In genomic region chr1:155934933-155935590, GRCh38 we compare ENCODE assay signal across 9 cellular contexts. TPM values are rescaled to one million over a fixed set of nuclear protein-coding genes. Genes with fewer than 3 reads are reported as not detected.
A peak's percentile ranks its signal among the peaks of the same experiment; 100 is the strongest.
DNase-seq lines count a peak whose midpoint lies in the region; ATAC-seq and TF ChIP-seq lines count a peak whose summit lies in the region.
"Had no signal": no experiment of that assay in that cellular context is flagged by ENCODE, and none has a peak within 500 bp of the region (broad histone marks: within the 10 kb centered on the region; RNA-seq: fewer than 3 reads in every experiment).

No MANE protein-coding gene starts in this region.

- ATAC-seq in SK-N-SH treated with all-trans-retinoic acid at 6 μM for 48 hours = 0 out of 3 replicates have a peak, but pooled peaks have one; percentile 1
- no peak for ATAC-seq in HG03108 (IDR thresholded peaks at IDR 0.05; ENCODE audit: unreplicated experiment)
- ATAC-seq in HG02798 (IDR thresholded peaks at IDR 0.05; ENCODE audit: poor library complexity, unreplicated experiment) = no peak

- no peaks in the 10 kb centered on the region for H3K27me3 Mint-ChIP-seq in T-helper 1 cell treated with Interleukin-12 subunit alpha and Interleukin-12 subunit beta and Interleukin-4 antibody, amounts not matched to agents 30 μg/mL and 1 μg/mL, for 36 hours (ENCODE audit: low read depth)
- H3K27me3 Mint-ChIP-seq: activated naive CD8-positive, alpha-beta T cell treated with anti-CD3 and anti-CD28 coated beads, Interleukin-2, amount 10 ng/mL, durations not matched to agents 7 days and 5 days had no signal

- no peak for TF ChIP-seq EP300 in tibial nerve (IDR thresholded peaks at IDR 0.05)

- peaks cover 0 to 28% (median 0%) of the 10 kb centered on the region in 3 donors for H3K36me3 ChIP-seq in tibial nerve

- H3K4me1 Mint-ChIP-seq in T-helper 1 cell treated with Interleukin-12 subunit alpha and Interleukin-12 subunit beta and Interleukin-4 antibody, amounts not matched to agents 30 μg/mL and 1 μg/mL, for 36 hours (ENCODE audit: low read depth) = peaks cover 29% of the 10 kb centered on the region

- H3K4me3 Mint-ChIP-seq in T-helper 1 cell treated with Interleukin-12 subunit alpha and Interleukin-12 subunit beta and Interleukin-4 antibody, amounts not matched to agents 30 μg/mL and 1 μg/mL, for 36 hours = peak overlapping the region; percentile 51
- H3K4me3 Mint-ChIP-seq: activated naive CD8-positive, alpha-beta T cell treated with anti-CD3 and anti-CD28 coated beads, Interleukin-2, amount 10 ng/mL, durations not matched to agents 7 days and 5 days had no signal

- DNase-seq in T-helper 1 cell (no peak), tibial nerve (ENCODE audit: low spot score in 2 of 2) (no peak)
- no peak for DNase-seq in activated naive CD4-positive, alpha-beta T cell treated with anti-CD3 and anti-CD28 coated beads, Interleukin-2, amount 50 U/mL, for 16 hours

- H3K4me3 ChIP-seq in iPS-18c (ENCODE audit: insufficient read depth, low read depth, low read length) (peak overlapping the region; percentile 95), tibial nerve (peak overlapping the region; percentile 59 to 97 (median 90))

- WGBS in tibial nerve, 2 donors = 83 to 89% methylated on average over 24 of the region's 24 CpGs

- no peaks in the 10 kb centered on the region for H3K9me3 Mint-ChIP-seq in T-helper 1 cell treated with Interleukin-12 subunit alpha and Interleukin-12 subunit beta and Interleukin-4 antibody, amounts not matched to agents 30 μg/mL and 1 μg/mL, for 36 hours
- H3K9me3 Mint-ChIP-seq: activated naive CD8-positive, alpha-beta T cell treated with anti-CD3 and anti-CD28 coated beads, Interleukin-2, amount 10 ng/mL, durations not matched to agents 7 days and 5 days had no signal

- H3K27ac Mint-ChIP-seq in T-helper 1 cell treated with Interleukin-12 subunit alpha and Interleukin-12 subunit beta and Interleukin-4 antibody, amounts not matched to agents 30 μg/mL and 1 μg/mL, for 36 hours = no peak overlapping the region
- H3K27ac Mint-ChIP-seq: activated naive CD8-positive, alpha-beta T cell treated with anti-CD3 and anti-CD28 coated beads, Interleukin-2, amount 10 ng/mL, durations not matched to agents 7 days and 5 days had no signal

- H3K4me1 ChIP-seq in tibial nerve = peaks cover 6 to 53% (median 45%) of the 10 kb centered on the region in 4 donors

- no peak for TF ChIP-seq POLR2A in tibial nerve (IDR thresholded peaks at IDR 0.05)

- H3K27ac ChIP-seq in tibial nerve = peak overlapping the region; percentile 90 to 98 (median 94)

- no peak for TF ChIP-seq CTCF in tibial nerve (IDR thresholded peaks at IDR 0.05)

- peaks cover 14% of the 10 kb centered on the region for H3K36me3 Mint-ChIP-seq in T-helper 1 cell treated with Interleukin-12 subunit alpha and Interleukin-12 subunit beta and Interleukin-4 antibody, amounts not matched to agents 30 μg/mL and 1 μg/mL, for 36 hours (ENCODE audit: low read depth)

- H3K27me3 ChIP-seq in tibial nerve = no peaks in the 10 kb centered on the region

- H3K9me3 ChIP-seq in iPS-18c (ENCODE audit: control insufficient read depth, insufficient read depth, low read length) (no peaks in the 10 kb centered on the region), tibial nerve (no peaks in the 10 kb centered on the region)

TF ChIP-seq in SK-N-SH treated with all-trans-retinoic acid at 6 μM for 48 hours, 23 proteins besides CTCF, POLR2A, EP300 and RAD21:
- TF ChIP-seq ISL1 (CRISPR knock-in tag; IDR thresholded peaks at IDR 0.05) = no peak
- TF ChIP-seq CSRNP3 (CRISPR knock-in tag; IDR thresholded peaks at IDR 0.05) = no peak
- no peak for TF ChIP-seq ESRRG (CRISPR knock-in tag; IDR thresholded peaks at IDR 0.05)
- TF ChIP-seq ZNF8 (CRISPR knock-in tag; IDR thresholded peaks at IDR 0.05) = no peak
- no peak for TF ChIP-seq GLIS3 (CRISPR knock-in tag; IDR thresholded peaks at IDR 0.05)
- TF ChIP-seq RARB (CRISPR knock-in tag; IDR thresholded peaks at IDR 0.05) = no peak
- TF ChIP-seq CREB5 (CRISPR knock-in tag; IDR thresholded peaks at IDR 0.05; ENCODE audit: low read depth) = no peak
- no peak for TF ChIP-seq TOX (CRISPR knock-in tag; IDR thresholded peaks at IDR 0.05; ENCODE audit: borderline replicate concordance)
- no peak for TF ChIP-seq CSDC2 (CRISPR knock-in tag; IDR thresholded peaks at IDR 0.05)
- no peak for TF ChIP-seq ZFP3 (CRISPR knock-in tag; IDR thresholded peaks at IDR 0.05)
- TF ChIP-seq OSR1 (CRISPR knock-in tag; IDR thresholded peaks at IDR 0.05) = no peak
- no peak for TF ChIP-seq PATZ1 (CRISPR knock-in tag; IDR thresholded peaks at IDR 0.05; ENCODE audit: borderline replicate concordance)
- no peak for TF ChIP-seq ARNTL (CRISPR knock-in tag; IDR thresholded peaks at IDR 0.05; ENCODE audit: borderline replicate concordance, low read depth)
- TF ChIP-seq TSHZ2 (CRISPR knock-in tag; IDR thresholded peaks at IDR 0.05) = no peak
- TF ChIP-seq ZNF70 (CRISPR knock-in tag; IDR thresholded peaks at IDR 0.05) = no peak
- no peak for TF ChIP-seq ZFP30 (CRISPR knock-in tag; IDR thresholded peaks at IDR 0.05)
- TF ChIP-seq ZC3H10 (CRISPR knock-in tag; IDR thresholded peaks at IDR 0.05) = no peak
- no peak for TF ChIP-seq BACH2 (CRISPR knock-in tag; IDR thresholded peaks at IDR 0.05; ENCODE audit: borderline replicate concordance)
TF ChIP-seq in SK-N-SH treated with all-trans-retinoic acid at 6 μM for 48 hours: peak in this region for 0.

RNA-seq across cellular contexts. Expression of gene KHDC4, which starts 0.8 kb away (rescaled TPM):
- total RNA-seq in tibial nerve = 10 to 100 TPM; 46.8 to 82.8 (median 67.7) TPM

RNA-seq across cellular contexts. Expression of gene RXFP4, which starts 6.4 kb away (rescaled TPM):
- total RNA-seq in tibial nerve = not detected

RNA-seq across cellular contexts. Expression of gene RIT1, which starts 23.9 kb away (rescaled TPM):
- total RNA-seq in tibial nerve = 10 to 100 TPM; 18.8 to 23.3 (median 20.7) TPM

RNA-seq across cellular contexts. Expression of gene ARHGEF2, which starts 43.3 kb away (rescaled TPM):
- 100 to 1,000 TPM; 105 to 195 (median 153) TPM for total RNA-seq in tibial nerve
